10 cellular contexts compared by ENCODE assay signal in genomic region chrX:28675173-28675572, GRCh38.
"Had no signal": no experiment of that assay in that cellular context is flagged by ENCODE, and none has a peak within 500 bp of the region (broad histone marks: within the 10 kb centered on the region; RNA-seq: fewer than 3 reads in every experiment).

No MANE protein-coding gene starts in this region.

- H3K36me3 Mint-ChIP-seq: IgD-negative memory B cell had no signal

- H2AFZ ChIP-seq: GM23248 had no signal

- H3K4me3 ChIP-seq: GM23248, HAP-1, K562 had no signal

- H3K9ac ChIP-seq: GM23248 had no signal

- H3K36me3 ChIP-seq: HAP-1 had no signal

- FAIRE-seq: HepG2, K562 had no signal

- DNase-seq: GM23248, GOT3, H7, HFFc6, KG1 had no signal

- H3K27me3 Mint-ChIP-seq: IgD-negative memory B cell had no signal

- H3K4me1 Mint-ChIP-seq: IgD-negative memory B cell had no signal

- H3K9me3 ChIP-seq: HAP-1 had no signal

- H3K27ac ChIP-seq: GM23248, HL-60 had no signal

- H3K27ac Mint-ChIP-seq: HFFc6, IgD-negative memory B cell had no signal

- H3K4me3 Mint-ChIP-seq: HFFc6, IgD-negative memory B cell had no signal
